In genomic region chr12:105724651-105725050, GRCh38 we compare ENCODE assay signal across 25 cellular contexts.
DNase-seq lines count a peak whose midpoint lies in the region; ATAC-seq and TF ChIP-seq lines count a peak whose summit lies in the region.
"Had no signal": no experiment of that assay in that cellular context is flagged by ENCODE, and none has a peak within 500 bp of the region (broad histone marks: within the 10 kb centered on the region; RNA-seq: fewer than 3 reads in every experiment).

No MANE protein-coding gene starts in this region.

- H3K9ac ChIP-seq in SK-N-SH (no peak overlapping the region), endodermal cell (ENCODE audit: extremely low read depth, low read length, poor library complexity, severe bottlenecking) (no peak overlapping the region), colonic mucosa (ENCODE audit: low read depth in 2 of 2, low read length in 2 of 2) (no peak overlapping the region)

- H3K4me1 Mint-ChIP-seq in endodermal cell (peaks cover 6% of the 10 kb centered on the region), Caco-2 (ENCODE audit: low read depth, unreplicated experiment) (no peaks in the 10 kb centered on the region)
- H3K4me1 Mint-ChIP-seq: activated naive CD4-positive, alpha-beta T cell treated with anti-CD3 and anti-CD28 coated beads, Interleukin-2, amount 10 ng/mL, durations not matched to agents 7 days and 5 days; naive thymus-derived CD4-positive, alpha-beta T cell had no signal

- H3K4me3 ChIP-seq in SK-N-SH (ENCODE audit: low read depth in 2 of 2, low read length in 1 of 2) (no peak overlapping the region), endodermal cell (ENCODE audit: low read length) (no peak overlapping the region), colonic mucosa (no peak overlapping the region), Caco-2 (ENCODE audit: low read depth, low read length) (no peak overlapping the region)
- H3K4me3 ChIP-seq: stomach, upper lobe of right lung had no signal

- 37% methylated on average over 4 of the region's 4 CpGs for WGBS in SK-N-SH (ENCODE audit: low lambda C conversion rate)
- WGBS in endodermal cell (ENCODE audit: insufficient coverage in 1 of 2, insufficient read length in 1 of 2), 2 experiments: 65 to 81% methylated on average over 4 of the region's 4 CpGs

- H3F3A ChIP-seq in SK-N-SH (replicated peaks; ENCODE audit: insufficient read depth): no peaks in the 10 kb centered on the region

- no peak for TF ChIP-seq CTCF in SK-N-SH (IDR thresholded peaks at IDR 0.05)
- TF ChIP-seq CTCF in endodermal cell (conservative IDR thresholded peaks at IDR 0.05): no peak
- TF ChIP-seq CTCF in colonic mucosa (IDR thresholded peaks at IDR 0.05): no peak
- no peak for TF ChIP-seq CTCF in Caco-2 (IDR thresholded peaks at IDR 0.05; ENCODE audit: insufficient read depth in 1 of 2, low read depth in 1 of 2, low read length in 1 of 2, severe bottlenecking in 1 of 2, unreplicated experiment in 1 of 2)

- peaks cover 2% of the 10 kb centered on the region for H3K27me3 Mint-ChIP-seq in endodermal cell (ENCODE audit: insufficient read depth)
- no peaks in the 10 kb centered on the region for H3K27me3 Mint-ChIP-seq in Caco-2 (ENCODE audit: insufficient read depth, unreplicated experiment)
- H3K27me3 Mint-ChIP-seq: activated naive CD4-positive, alpha-beta T cell treated with anti-CD3 and anti-CD28 coated beads, Interleukin-2, amount 10 ng/mL, durations not matched to agents 7 days and 5 days had no signal

- CTCF ChIA-PET in SK-N-SH (lab: Yijun Ruan, JAX): no interaction called here
- CTCF ChIA-PET in Caco-2 (lab: Charles Lee): no interaction called here

- no peak for TF ChIP-seq RAD21 in SK-N-SH (IDR thresholded peaks at IDR 0.05; ENCODE audit: low read length)

- H3K27ac ChIP-seq in SK-N-SH (ENCODE audit: low read depth in 2 of 2, low read length in 1 of 2) (no peak overlapping the region), endodermal cell (ENCODE audit: low read depth, low read length) (peak overlapping the region; percentile 76), substantia nigra (ENCODE audit: low read depth, low read length, poor library complexity, severe bottlenecking) (no peak overlapping the region), colonic mucosa (no peak overlapping the region)
- H3K27ac ChIP-seq: brain microvascular endothelial cell, upper lobe of right lung had no signal

- H2AFZ ChIP-seq in SK-N-SH (ENCODE audit: low read depth): 0 out of 2 replicates have a peak overlapping the region, but pooled peaks have one; percentile 31

- H3K36me3 ChIP-seq in SK-N-SH (replicated peaks in 1 of 2; ENCODE audit: control insufficient read depth in 1 of 2, insufficient read depth in 2 of 2, low read length in 1 of 2) (no peaks in the 10 kb centered on the region), endodermal cell (ENCODE audit: control insufficient read depth, insufficient read depth, low read length) (no peaks in the 10 kb centered on the region), colonic mucosa (no peaks in the 10 kb centered on the region), Caco-2 (ENCODE audit: control insufficient read depth, insufficient read depth, low read length) (no peaks in the 10 kb centered on the region)
- H3K36me3 ChIP-seq: brain microvascular endothelial cell, stomach, upper lobe of right lung had no signal

- no peak for DNase-seq in SK-N-SH
- no peak for DNase-seq in endodermal cell
- DNase-seq in midbrain (lab: John Stamatoyannopoulos, UW): peak; percentile 74
- DNase-seq in substantia nigra (lab: John Stamatoyannopoulos, UW): peak in 33 of 49 donors; percentile 2 to 78 (median 27)
- DNase-seq in RPMI8226: no peak
- no peak for DNase-seq in colonic mucosa
- DNase-seq in Caco-2: no peak
- DNase-seq: activated CD4-positive, alpha-beta T cell treated with anti-CD3 and anti-CD28 coated beads for 1 hour; activated CD8-positive, alpha-beta memory T cell treated with anti-CD3 and anti-CD28 coated beads for 24 hours; activated naive CD4-positive, alpha-beta T cell treated with anti-CD3 and anti-CD28 coated beads, Interleukin-2, amount 10 ng/mL, durations not matched to agents 7 days and 5 days; activated T-cell treated with anti-CD3 and anti-CD28 coated beads, Interleukin-2, amount 50 U/mL, for 48 hours; brain microvascular endothelial cell; DND-41; Karpas-422; mammary epithelial cell; naive thymus-derived CD4-positive, alpha-beta T cell; NCI-H1048; NCI-H526; small intestine; stimulated activated CD4-positive, alpha-beta T cell treated with anti-CD3 and anti-CD28 coated beads, Interleukin-4, amount 100 ng/mL, for 4 hours; stomach; upper lobe of right lung had no signal

- BruUV-seq in Caco-2 (replicated peaks; lab: Mats Ljungman, UMichigan): no TSS peak

- no peaks in the 10 kb centered on the region for H4K20me1 ChIP-seq in SK-N-SH (ENCODE audit: insufficient read depth)

- TF ChIP-seq EP300 in SK-N-SH (IDR thresholded peaks at IDR 0.05; ENCODE audit: borderline replicate concordance in 1 of 2, low read depth in 1 of 2, low read length in 1 of 2): no peak

- H3K9me3 Mint-ChIP-seq in endodermal cell: no peaks in the 10 kb centered on the region
- H3K9me3 Mint-ChIP-seq in Caco-2 (ENCODE audit: unreplicated experiment): no peaks in the 10 kb centered on the region
- H3K9me3 Mint-ChIP-seq: activated naive CD4-positive, alpha-beta T cell treated with anti-CD3 and anti-CD28 coated beads, Interleukin-2, amount 10 ng/mL, durations not matched to agents 7 days and 5 days had no signal

- H3K4me3 Mint-ChIP-seq in endodermal cell (no peak overlapping the region), Caco-2 (ENCODE audit: unreplicated experiment) (no peak overlapping the region)
- H3K4me3 Mint-ChIP-seq: activated naive CD4-positive, alpha-beta T cell treated with anti-CD3 and anti-CD28 coated beads, Interleukin-2, amount 10 ng/mL, durations not matched to agents 7 days and 5 days; naive thymus-derived CD4-positive, alpha-beta T cell had no signal

- intact Hi-C loops in colonic mucosa (cut with DNase I): no loop called here
- intact Hi-C loops in Caco-2 (cut with micrococcal nuclease; ENCODE audit: unreplicated experiment): no loop called here

- H3K27me3 ChIP-seq in SK-N-SH (ENCODE audit: insufficient read depth): no peaks in the 10 kb centered on the region
- no peaks in the 10 kb centered on the region for H3K27me3 ChIP-seq in endodermal cell (ENCODE audit: control insufficient read depth, insufficient read depth, low read length, poor library complexity, severe bottlenecking)
- no peaks in the 10 kb centered on the region for H3K27me3 ChIP-seq in colonic mucosa
- no peaks in the 10 kb centered on the region for H3K27me3 ChIP-seq in Caco-2 (replicated peaks; ENCODE audit: control insufficient read depth, insufficient read depth, low read length)
- H3K27me3 ChIP-seq: brain microvascular endothelial cell, stomach, upper lobe of right lung had no signal

- H3K27ac Mint-ChIP-seq in endodermal cell (no peak overlapping the region), Caco-2 (ENCODE audit: unreplicated experiment) (no peak overlapping the region)
- H3K27ac Mint-ChIP-seq: activated naive CD4-positive, alpha-beta T cell treated with anti-CD3 and anti-CD28 coated beads, Interleukin-2, amount 10 ng/mL, durations not matched to agents 7 days and 5 days; naive thymus-derived CD4-positive, alpha-beta T cell; progenitor cell of endocrine pancreas had no signal

- H3K4me2 ChIP-seq in SK-N-SH: no peak overlapping the region

- POLR2A ChIA-PET in SK-N-SH (lab: Yijun Ruan, JAX): no interaction called here
- POLR2A ChIA-PET in Caco-2 (lab: Charles Lee): no interaction called here

- ATAC-seq in HG03139 (IDR thresholded peaks at IDR 0.05; ENCODE audit: unreplicated experiment): no peak
- ATAC-seq: HCT116; naive thymus-derived CD4-positive, alpha-beta T cell; upper lobe of right lung had no signal

- no peaks in the 10 kb centered on the region for H3K9me3 ChIP-seq in SK-N-SH
- no peaks in the 10 kb centered on the region for H3K9me3 ChIP-seq in endodermal cell (ENCODE audit: control insufficient read depth, low read length)
- no peaks in the 10 kb centered on the region for H3K9me3 ChIP-seq in colonic mucosa
- no peaks in the 10 kb centered on the region for H3K9me3 ChIP-seq in Caco-2
- H3K9me3 ChIP-seq: stomach, upper lobe of right lung had no signal

- no peaks in the 10 kb centered on the region for H3K79me2 ChIP-seq in SK-N-SH (ENCODE audit: insufficient read depth)

- H3K4me1 ChIP-seq in SK-N-SH (ENCODE audit: control insufficient read depth in 1 of 2, insufficient read depth in 2 of 2, low read depth in 1 of 2, low read length in 1 of 2) (no peaks in the 10 kb centered on the region), endodermal cell (ENCODE audit: control insufficient read depth, insufficient read depth, low read length) (no peaks in the 10 kb centered on the region), colonic mucosa (no peaks in the 10 kb centered on the region), Caco-2 (no peaks in the 10 kb centered on the region)
- H3K4me1 ChIP-seq: stomach, upper lobe of right lung had no signal

- H3K36me3 Mint-ChIP-seq in endodermal cell (ENCODE audit: low read depth): no peaks in the 10 kb centered on the region
- no peaks in the 10 kb centered on the region for H3K36me3 Mint-ChIP-seq in Caco-2 (ENCODE audit: insufficient read depth, unreplicated experiment)
- H3K36me3 Mint-ChIP-seq: activated naive CD4-positive, alpha-beta T cell treated with anti-CD3 and anti-CD28 coated beads, Interleukin-2, amount 10 ng/mL, durations not matched to agents 7 days and 5 days; naive thymus-derived CD4-positive, alpha-beta T cell had no signal

- H3K9me2 ChIP-seq in SK-N-SH: no peaks in the 10 kb centered on the region

TF ChIP-seq in SK-N-SH, 30 proteins besides CTCF, POLR2A, EP300 and RAD21 (continues in another document):
- TF ChIP-seq FOXJ3 (CRISPR knock-in tag; IDR thresholded peaks at IDR 0.05) (no peak), TEAD4 (IDR thresholded peaks at IDR 0.05; ENCODE audit: borderline replicate concordance, insufficient read depth) (no peak), GABPA (IDR thresholded peaks at IDR 0.05; ENCODE audit: low read depth) (no peak), USF2 (IDR thresholded peaks at IDR 0.05; ENCODE audit: borderline replicate concordance, low read depth, low read length) (no peak), RXRA (IDR thresholded peaks at IDR 0.05; ENCODE audit: borderline replicate concordance, low read depth) (no peak), MXI1 (IDR thresholded peaks at IDR 0.05; ENCODE audit: low read depth, low read length) (no peak), YY1 (IDR thresholded peaks at IDR 0.05; ENCODE audit: low read depth) (no peak), EZH2phosphoT487 (IDR thresholded peaks at IDR 0.05; ENCODE audit: borderline replicate concordance, low read depth) (no peak)

Comparison
In these comparisons a context has a peak if more than half of its experiments do, and no peak if none do; other contexts are left out.
1. DNase-seq: peak in midbrain (single experiment) and substantia nigra (33 of 49); none in SK-N-SH (single experiment), endodermal cell (single experiment), RPMI8226 (single experiment), colonic mucosa (single experiment) and Caco-2 (0 of 2).